Comparison of ENCODE assay signal across 21 cellular contexts in genomic region chr17:50899005-50899460, GRCh38. TPM values are rescaled to one million over a fixed set of nuclear protein-coding genes. Genes with fewer than 3 reads are reported as not detected.
DNase-seq lines count a peak whose midpoint lies in the region; ATAC-seq and TF ChIP-seq lines count a peak whose summit lies in the region.
"Had no signal": no experiment of that assay in that cellular context is flagged by ENCODE, and none has a peak within 500 bp of the region (broad histone marks: within the 10 kb centered on the region; RNA-seq: fewer than 3 reads in every experiment).

No MANE protein-coding gene starts in this region.

- peak; percentile 29 for DNase-seq in D341Med (ENCODE audit: low spot score)
- DNase-seq in PC-3, result no peak
- DNase-seq in hepatocyte (ENCODE audit: low spot score), result no peak
- DNase-seq in osteoblast (ENCODE audit: insufficient read length, low spot score, missing footprints), result no peak
- no peak for DNase-seq in endodermal cell
- no peak for DNase-seq in naive thymus-derived CD4-positive, alpha-beta T cell
- DNase-seq in activated T-helper 1 cell treated with anti-CD3 and anti-CD28 coated beads, Interleukin-12 subunit alpha, Interleukin-12 subunit beta, Interleukin-2, Interleukin-4 antibody, amounts not matched to agents 30 ng/mL and 10 ng/mL and 1 ng/mL, durations not matched to agents 14 hours and 24 hours and 36 hours (ENCODE audit: low spot score), result no peak
- DNase-seq: Calu3; CD4-positive, alpha-beta memory T cell; DMS53; EL; KBM-7; NCI-H1105; NCI-H1694 treated with DMSO at 0.1 percent for 48 hours; NCI-H2227 treated with DMSO at 0.1 percent for 48 hours; NCI-H524 had no signal

- no peaks in the 10 kb centered on the region for H3K27me3 Mint-ChIP-seq in endodermal cell (ENCODE audit: insufficient read depth)
- H3K27me3 Mint-ChIP-seq in naive thymus-derived CD4-positive, alpha-beta T cell, result peaks cover 0 to 11% (median 0%) of the 10 kb centered on the region in 5 donors
- peaks cover 2% of the 10 kb centered on the region for H3K27me3 Mint-ChIP-seq in activated T-helper 1 cell treated with anti-CD3 and anti-CD28 coated beads, Interleukin-12 subunit alpha, Interleukin-12 subunit beta, Interleukin-2, Interleukin-4 antibody, amounts not matched to agents 30 ng/mL and 10 ng/mL and 1 ng/mL, durations not matched to agents 14 hours and 24 hours and 36 hours (ENCODE audit: insufficient read depth)
- H3K27me3 Mint-ChIP-seq: CD4-positive, alpha-beta memory T cell had no signal

- H2AFZ ChIP-seq in PC-3 (ENCODE audit: low read length) (no peak overlapping the region), hepatocyte (no peak overlapping the region), osteoblast (ENCODE audit: low read length) (peak overlapping the region; percentile 31)

- no TSS peak for BruUV-seq in PC-3 (replicated peaks; lab: Mats Ljungman, UMichigan)

- no peak overlapping the region for H3K9ac ChIP-seq in PC-3 (ENCODE audit: low read length)
- H3K9ac ChIP-seq in endodermal cell (ENCODE audit: extremely low read depth, low read length, poor library complexity, severe bottlenecking), result no peak overlapping the region

- 77% methylated on average over 6 of the region's 6 CpGs for WGBS in hepatocyte (ENCODE audit: low lambda C conversion rate, missing lambda C conversion rate)
- 96 to 99% methylated on average over 6 of the region's 6 CpGs for WGBS in endodermal cell (ENCODE audit: insufficient coverage in 1 of 2, insufficient read length in 1 of 2), 2 experiments

- H3K4me2 ChIP-seq in PC-3 (ENCODE audit: low read length) (no peak overlapping the region), hepatocyte (no peak overlapping the region), osteoblast (ENCODE audit: insufficient read depth, low read length) (no peak overlapping the region)
- H3K4me2 ChIP-seq: A549 had no signal

- ATAC-seq in PC-3 (peak; percentile 39), HG03354 (IDR thresholded peaks at IDR 0.05; ENCODE audit: poor library complexity, severe bottlenecking, unreplicated experiment) (no peak)
- no peak for ATAC-seq in naive thymus-derived CD4-positive, alpha-beta T cell
- ATAC-seq: GM12878, Right ventricle myocardium inferior had no signal

- POLR2A ChIA-PET in PC-3 (lab: Charles Lee; ENCODE audit: unreplicated experiment), result no interaction called here
- POLR2A ChIA-PET in naive thymus-derived CD4-positive, alpha-beta T cell (lab: Charles Lee), result interaction anchor here (0.6 to 34.4 kb wide), 8 partner anchors 11 to 168 kb away, joined by 3 to 828 read pairs (median 5); partner anchors contain the start of gene TOB1

- intact Hi-C loops in PC-3 (cut with micrococcal nuclease), result no loop called here
- intact Hi-C loops in naive thymus-derived CD4-positive, alpha-beta T cell (cut with micrococcal nuclease), result no loop called here
- intact Hi-C loops in activated T-helper 1 cell treated with anti-CD3 and anti-CD28 coated beads, Interleukin-12 subunit alpha, Interleukin-12 subunit beta, Interleukin-2, Interleukin-4 antibody, amounts not matched to agents 30 ng/mL and 10 ng/mL and 1 ng/mL, durations not matched to agents 14 hours and 24 hours and 36 hours (cut with micrococcal nuclease), result no loop called here

- no peak overlapping the region for H3K4me3 Mint-ChIP-seq in endodermal cell
- no peak overlapping the region for H3K4me3 Mint-ChIP-seq in naive thymus-derived CD4-positive, alpha-beta T cell
- H3K4me3 Mint-ChIP-seq in activated T-helper 1 cell treated with anti-CD3 and anti-CD28 coated beads, Interleukin-12 subunit alpha, Interleukin-12 subunit beta, Interleukin-2, Interleukin-4 antibody, amounts not matched to agents 30 ng/mL and 10 ng/mL and 1 ng/mL, durations not matched to agents 14 hours and 24 hours and 36 hours, result no peak overlapping the region
- H3K4me3 Mint-ChIP-seq: CD4-positive, alpha-beta memory T cell had no signal

- H3K36me3 ChIP-seq in PC-3 (ENCODE audit: low read depth, low read length) (no peaks in the 10 kb centered on the region), hepatocyte (replicated peaks; ENCODE audit: insufficient read depth, low read depth) (no peaks in the 10 kb centered on the region), osteoblast (ENCODE audit: insufficient read depth, low read length) (no peaks in the 10 kb centered on the region), endodermal cell (ENCODE audit: control insufficient read depth, insufficient read depth, low read length) (no peaks in the 10 kb centered on the region)
- no peaks in the 10 kb centered on the region for H3K36me3 ChIP-seq in naive thymus-derived CD4-positive, alpha-beta T cell (ENCODE audit: control insufficient read depth in 2 of 3, insufficient read depth in 3 of 3, low read length in 3 of 3)

- H3K4me1 ChIP-seq in PC-3 (ENCODE audit: insufficient read depth, low read length) (peaks cover 11% of the 10 kb centered on the region), hepatocyte (ENCODE audit: insufficient read depth) (peaks cover 17% of the 10 kb centered on the region), osteoblast (ENCODE audit: insufficient read depth, low read length) (peaks cover 12% of the 10 kb centered on the region), endodermal cell (ENCODE audit: control insufficient read depth, insufficient read depth, low read length) (peaks cover 16% of the 10 kb centered on the region)
- H3K4me1 ChIP-seq in naive thymus-derived CD4-positive, alpha-beta T cell (ENCODE audit: control insufficient read depth in 2 of 2, insufficient read depth in 2 of 2, low read length in 2 of 2), result peaks cover 0 to 14% of the 10 kb centered on the region in 2 donors

- H3K9me3 Mint-ChIP-seq in endodermal cell, result peaks cover 2% of the 10 kb centered on the region
- no peaks in the 10 kb centered on the region for H3K9me3 Mint-ChIP-seq in naive thymus-derived CD4-positive, alpha-beta T cell
- H3K9me3 Mint-ChIP-seq in activated T-helper 1 cell treated with anti-CD3 and anti-CD28 coated beads, Interleukin-12 subunit alpha, Interleukin-12 subunit beta, Interleukin-2, Interleukin-4 antibody, amounts not matched to agents 30 ng/mL and 10 ng/mL and 1 ng/mL, durations not matched to agents 14 hours and 24 hours and 36 hours, result no peaks in the 10 kb centered on the region
- H3K9me3 Mint-ChIP-seq: CD4-positive, alpha-beta memory T cell had no signal

- H3K79me2 ChIP-seq in PC-3 (ENCODE audit: low read length) (no peaks in the 10 kb centered on the region), hepatocyte (no peaks in the 10 kb centered on the region), osteoblast (ENCODE audit: insufficient read depth, low read length) (no peaks in the 10 kb centered on the region)

- no peaks in the 10 kb centered on the region for H3F3A ChIP-seq in PC-3 (ENCODE audit: low read length, unreplicated experiment)

- no peak overlapping the region for H3K27ac Mint-ChIP-seq in endodermal cell
- peak overlapping the region in 1 of 9 donors; percentile 28 for H3K27ac Mint-ChIP-seq in naive thymus-derived CD4-positive, alpha-beta T cell
- no peak overlapping the region for H3K27ac Mint-ChIP-seq in activated T-helper 1 cell treated with anti-CD3 and anti-CD28 coated beads, Interleukin-12 subunit alpha, Interleukin-12 subunit beta, Interleukin-2, Interleukin-4 antibody, amounts not matched to agents 30 ng/mL and 10 ng/mL and 1 ng/mL, durations not matched to agents 14 hours and 24 hours and 36 hours

- no peaks in the 10 kb centered on the region; the same call in 1 of the 2 replicates for H3K9me2 ChIP-seq in PC-3 (replicated peaks; ENCODE audit: low read length)
- no peaks in the 10 kb centered on the region for H3K9me2 ChIP-seq in hepatocyte (replicated peaks; ENCODE audit: insufficient read depth)

- H4K20me1 ChIP-seq in PC-3 (ENCODE audit: low read length) (no peaks in the 10 kb centered on the region), hepatocyte (ENCODE audit: insufficient read depth, poor library complexity, severe bottlenecking) (no peaks in the 10 kb centered on the region), osteoblast (ENCODE audit: insufficient read depth, low read length) (no peaks in the 10 kb centered on the region)

- TF ChIP-seq CTCF in PC-3 (conservative IDR thresholded peaks at IDR 0.05; ENCODE audit: low read depth, low read length), result no peak
- no peak for TF ChIP-seq CTCF in hepatocyte (IDR thresholded peaks at IDR 0.05; ENCODE audit: poor library complexity)
- TF ChIP-seq CTCF in osteoblast (IDR thresholded peaks at IDR 0.05; ENCODE audit: extremely low read depth, low read depth, low read length), result no peak
- TF ChIP-seq CTCF in endodermal cell (conservative IDR thresholded peaks at IDR 0.05), result no peak

- H3K27ac ChIP-seq in PC-3 (ENCODE audit: low read length) (no peak overlapping the region), hepatocyte (peak overlapping the region; percentile 58), osteoblast (ENCODE audit: low read depth, low read length) (no peak overlapping the region), endodermal cell (ENCODE audit: low read depth, low read length) (no peak overlapping the region)
- H3K27ac ChIP-seq in naive thymus-derived CD4-positive, alpha-beta T cell (ENCODE audit: low read depth, low read length), result no peak overlapping the region
- H3K27ac ChIP-seq: SK-N-MC had no signal

- no peaks in the 10 kb centered on the region for H3K27me3 ChIP-seq in PC-3 (ENCODE audit: low read length)
- H3K27me3 ChIP-seq in hepatocyte, result no peaks in the 10 kb centered on the region
- H3K27me3 ChIP-seq in osteoblast (ENCODE audit: insufficient read depth, low read length), result no peaks in the 10 kb centered on the region
- H3K27me3 ChIP-seq in endodermal cell (ENCODE audit: control insufficient read depth, insufficient read depth, low read length, poor library complexity, severe bottlenecking), result no peaks in the 10 kb centered on the region
- H3K27me3 ChIP-seq in naive thymus-derived CD4-positive, alpha-beta T cell (ENCODE audit: control insufficient read depth in 2 of 2, insufficient read depth in 2 of 2, low read length in 2 of 2), result no peaks in the 10 kb centered on the region

- H3K4me3 ChIP-seq in PC-3 (ENCODE audit: low read length) (no peak overlapping the region), hepatocyte (no peak overlapping the region), osteoblast (ENCODE audit: insufficient read depth, low read length) (no peak overlapping the region), endodermal cell (ENCODE audit: low read length) (no peak overlapping the region)
- no peak overlapping the region for H3K4me3 ChIP-seq in naive thymus-derived CD4-positive, alpha-beta T cell (ENCODE audit: low read length)
- H3K4me3 ChIP-seq: A549, GM12878, SK-N-MC had no signal

- CTCF ChIA-PET in PC-3 (lab: Charles Lee), result no interaction called here
- CTCF ChIA-PET in naive thymus-derived CD4-positive, alpha-beta T cell (lab: Charles Lee), result interaction anchor here (1.0 to 1.5 kb wide), 2 partner anchors 33 to 47 kb away, joined by 3 read pairs; partner anchors contain the start of gene TOB1

- peaks cover 27% of the 10 kb centered on the region for H3K4me1 Mint-ChIP-seq in endodermal cell
- H3K4me1 Mint-ChIP-seq in naive thymus-derived CD4-positive, alpha-beta T cell, result peaks cover 16 to 51% (median 39%) of the 10 kb centered on the region in 7 donors
- H3K4me1 Mint-ChIP-seq in activated T-helper 1 cell treated with anti-CD3 and anti-CD28 coated beads, Interleukin-12 subunit alpha, Interleukin-12 subunit beta, Interleukin-2, Interleukin-4 antibody, amounts not matched to agents 30 ng/mL and 10 ng/mL and 1 ng/mL, durations not matched to agents 14 hours and 24 hours and 36 hours (ENCODE audit: low read depth), result peaks cover 22% of the 10 kb centered on the region

- H3K36me3 Mint-ChIP-seq in endodermal cell (ENCODE audit: low read depth), result no peaks in the 10 kb centered on the region
- peaks cover 0 to 2% (median 0%) of the 10 kb centered on the region in 5 donors for H3K36me3 Mint-ChIP-seq in naive thymus-derived CD4-positive, alpha-beta T cell
- H3K36me3 Mint-ChIP-seq in activated T-helper 1 cell treated with anti-CD3 and anti-CD28 coated beads, Interleukin-12 subunit alpha, Interleukin-12 subunit beta, Interleukin-2, Interleukin-4 antibody, amounts not matched to agents 30 ng/mL and 10 ng/mL and 1 ng/mL, durations not matched to agents 14 hours and 24 hours and 36 hours (ENCODE audit: low read depth), result no peaks in the 10 kb centered on the region
- H3K36me3 Mint-ChIP-seq: CD4-positive, alpha-beta memory T cell had no signal

- H3K9me3 ChIP-seq in PC-3 (ENCODE audit: low read length), result no peaks in the 10 kb centered on the region
- H3K9me3 ChIP-seq in hepatocyte (ENCODE audit: low read depth), result no peaks in the 10 kb centered on the region
- H3K9me3 ChIP-seq in osteoblast (ENCODE audit: low read depth, low read length), result no peaks in the 10 kb centered on the region
- H3K9me3 ChIP-seq in endodermal cell (ENCODE audit: control insufficient read depth, low read length), result no peaks in the 10 kb centered on the region
- no peaks in the 10 kb centered on the region for H3K9me3 ChIP-seq in naive thymus-derived CD4-positive, alpha-beta T cell (ENCODE audit: control insufficient read depth in 2 of 3, low read length in 3 of 3)
- H3K9me3 ChIP-seq: A549 had no signal

RNA-seq across cellular contexts. Expression of gene TOB1, which starts 32.9 kb away (rescaled TPM):
- 28.7 and 39.3 TPM in 2 replicates for total RNA-seq in PC-3 (2014; rRNA removed)
- 52.1 and 53.6 TPM in 2 replicates for total RNA-seq in hepatocyte
- polyA plus RNA-seq in hepatocyte, result 41.1 and 43.2 TPM in 2 replicates
- 18.8 and 21.5 TPM in 2 replicates for total RNA-seq in osteoblast
- 10 to 100 TPM; 35.5 to 36.3 TPM for total RNA-seq in endodermal cell
- 45.3 TPM for polyA plus RNA-seq in endodermal cell (2013, experiment 1 of 2)
- 45.3 TPM for polyA plus RNA-seq in endodermal cell (2013, experiment 2 of 2)
- 100 to 1,000 TPM in 4 of 5 experiments, 10 to 100 TPM in 1; 51.5 to 261 (median 131) TPM for total RNA-seq in naive thymus-derived CD4-positive, alpha-beta T cell
- polyA plus RNA-seq in naive thymus-derived CD4-positive, alpha-beta T cell, result 10 to 100 TPM; 27.9 to 33.7 TPM
- 29.6 and 35.5 TPM in 2 replicates for total RNA-seq in activated T-helper 1 cell treated with anti-CD3 and anti-CD28 coated beads, Interleukin-12 subunit alpha, Interleukin-12 subunit beta, Interleukin-2, Interleukin-4 antibody, amounts not matched to agents 30 ng/mL and 10 ng/mL and 1 ng/mL, durations not matched to agents 14 hours and 24 hours and 36 hours
